8 cellular contexts compared by ENCODE assay signal in genomic region chr5:179822444-179822990, GRCh38. TPM values are rescaled to one million over a fixed set of nuclear protein-coding genes. Genes with fewer than 3 reads are reported as not detected.
DNase-seq lines count a peak whose midpoint lies in the region; ATAC-seq, FAIRE-seq and TF ChIP-seq lines count a peak whose summit lies in the region.

No MANE protein-coding gene starts in this region.

- POLR2A ChIA-PET in AG04449 (lab: Yijun Ruan, JAX), result interaction anchor here (0.6 to 1.8 kb wide), 5 partner anchors 10 to 27 kb away, joined by 3 to 6 read pairs (median 3); no protein-coding TSS in a partner anchor
- POLR2A ChIA-PET in naive thymus-derived CD4-positive, alpha-beta T cell (lab: Charles Lee), result interaction anchor here (0.6 to 10.0 kb wide), 17 partner anchors 8 to 123 kb away, joined by 3 to 136 read pairs (median 3); partner anchors contain the start of genes MGAT4B and MRNIP

- no peak for TF ChIP-seq CTCF in AG04449 (IDR thresholded peaks at IDR 0.05; ENCODE audit: insufficient read depth, low read length, missing control alignments)
- no peak for TF ChIP-seq CTCF in choroid plexus epithelial cell (conservative IDR thresholded peaks at IDR 0.05; ENCODE audit: low read depth, low read length)

- H3K4me1 ChIP-seq in naive thymus-derived CD4-positive, alpha-beta T cell (ENCODE audit: control insufficient read depth in 2 of 2, insufficient read depth in 2 of 2, low read length in 2 of 2), result peaks cover 31 to 36% of the 10 kb centered on the region in 2 donors

- no peak for ATAC-seq in naive thymus-derived CD4-positive, alpha-beta T cell
- ATAC-seq in GM21381 (IDR thresholded peaks at IDR 0.05; ENCODE audit: unreplicated experiment), result no peak
- no peak for ATAC-seq in GM21619 (IDR thresholded peaks at IDR 0.05; ENCODE audit: unreplicated experiment)

- DNase-seq in AG04449 (ENCODE audit: low read depth, low spot score), result no peak
- no peak for DNase-seq in choroid plexus epithelial cell (ENCODE audit: low read depth)
- DNase-seq in naive thymus-derived CD4-positive, alpha-beta T cell, result no peak
- no peak for DNase-seq in stimulated activated CD4-positive, alpha-beta T cell treated with anti-CD3 and anti-CD28 coated beads, Interleukin-4, amount 100 ng/mL, for 4 hours
- DNase-seq in urothelium cell line (ENCODE audit: low spot score), result no peak

- H3K27ac Mint-ChIP-seq in IgD-negative memory B cell, result peak overlapping the region; percentile 99 to 100 (median 100)
- H3K27ac Mint-ChIP-seq in naive thymus-derived CD4-positive, alpha-beta T cell, result peak overlapping the region; percentile 79 to 97 (median 94)

- H3K9me3 Mint-ChIP-seq in IgD-negative memory B cell, result no peaks in the 10 kb centered on the region
- peaks cover 0 to 3% (median 0%) of the 10 kb centered on the region in 11 donors for H3K9me3 Mint-ChIP-seq in naive thymus-derived CD4-positive, alpha-beta T cell

- FAIRE-seq in urothelium cell line (lab: Jason Lieb, UNC), result no peak

- no peaks in the 10 kb centered on the region for H3K27me3 ChIP-seq in naive thymus-derived CD4-positive, alpha-beta T cell (ENCODE audit: control insufficient read depth in 2 of 2, insufficient read depth in 2 of 2, low read length in 2 of 2)

- H3K27me3 Mint-ChIP-seq in IgD-negative memory B cell, result no peaks in the 10 kb centered on the region
- H3K27me3 Mint-ChIP-seq in naive thymus-derived CD4-positive, alpha-beta T cell, result no peaks in the 10 kb centered on the region

- intact Hi-C loops in naive thymus-derived CD4-positive, alpha-beta T cell (cut with micrococcal nuclease), result loop anchor here (5.0 to 10.0 kb wide), 3 partner anchors 85 to 268 kb away; partner anchors contain the start of genes RUFY1 (in 1 of the 2) and TBC1D9B (in 1 of the 2)

- H3K36me3 Mint-ChIP-seq in IgD-negative memory B cell, result no peaks in the 10 kb centered on the region
- peaks cover 3 to 18% (median 6%) of the 10 kb centered on the region in 5 donors for H3K36me3 Mint-ChIP-seq in naive thymus-derived CD4-positive, alpha-beta T cell

- H3K4me1 Mint-ChIP-seq in IgD-negative memory B cell, result peaks cover 13 to 30% (median 18%) of the 10 kb centered on the region in 3 donors
- peaks cover 30 to 65% (median 45%) of the 10 kb centered on the region in 7 donors for H3K4me1 Mint-ChIP-seq in naive thymus-derived CD4-positive, alpha-beta T cell

- H3K27ac ChIP-seq in naive thymus-derived CD4-positive, alpha-beta T cell (ENCODE audit: low read depth, low read length), result peak overlapping the region; percentile 96

- H3K4me3 Mint-ChIP-seq in IgD-negative memory B cell, result peak overlapping the region; percentile 25 to 99 (median 96)
- H3K4me3 Mint-ChIP-seq in naive thymus-derived CD4-positive, alpha-beta T cell, result peak overlapping the region; percentile 88 to 98 (median 95)

- H3K36me3 ChIP-seq in naive thymus-derived CD4-positive, alpha-beta T cell (ENCODE audit: control insufficient read depth in 2 of 3, insufficient read depth in 3 of 3, low read length in 3 of 3), result peaks cover 8 to 51% (median 20%) of the 10 kb centered on the region in 3 experiments

- CTCF ChIA-PET in AG04449 (lab: Yijun Ruan, JAX), result interaction anchor here (0.6 to 1.8 kb wide), 3 partner anchors 15 to 26 kb away, joined by 3 to 6 read pairs (median 5); no protein-coding TSS in a partner anchor
- CTCF ChIA-PET in naive thymus-derived CD4-positive, alpha-beta T cell (lab: Charles Lee), result no interaction called here

- H3K4me3 ChIP-seq in AG04449 (ENCODE audit: low read depth, low read length), result peak overlapping the region; percentile 86
- peak overlapping the region; percentile 97 for H3K4me3 ChIP-seq in choroid plexus epithelial cell (ENCODE audit: low read depth, low read length)
- H3K4me3 ChIP-seq in naive thymus-derived CD4-positive, alpha-beta T cell (ENCODE audit: low read length), result peak overlapping the region; percentile 87

- H3K9me3 ChIP-seq in naive thymus-derived CD4-positive, alpha-beta T cell (ENCODE audit: control insufficient read depth in 2 of 3, low read length in 3 of 3), result no peaks in the 10 kb centered on the region

RNA-seq across cellular contexts. Expression of gene SQSTM1, which starts 1.8 kb away (rescaled TPM):
- 225 TPM for polyA plus RNA-seq in IgD-negative memory B cell
- total RNA-seq in naive thymus-derived CD4-positive, alpha-beta T cell, result 100 to 1,000 TPM; 173 to 309 (median 233) TPM
- 100 to 1,000 TPM; 129 to 178 TPM for polyA plus RNA-seq in naive thymus-derived CD4-positive, alpha-beta T cell

RNA-seq across cellular contexts. Expression of gene MGAT4B, which starts 15.9 kb away (rescaled TPM):
- polyA plus RNA-seq in IgD-negative memory B cell, result 12.0 TPM
- total RNA-seq in naive thymus-derived CD4-positive, alpha-beta T cell, result 100 to 1,000 TPM in 4 of 5 experiments, 10 to 100 TPM in 1; 98.3 to 143 (median 118) TPM
- polyA plus RNA-seq in naive thymus-derived CD4-positive, alpha-beta T cell, result 10 to 100 TPM; 12.3 to 19.0 TPM

RNA-seq across cellular contexts. Expression of gene LTC4S, which starts 28.7 kb away (rescaled TPM):
- 0.80 TPM for polyA plus RNA-seq in IgD-negative memory B cell
- 1 to 10 TPM; 2.0 to 8.1 (median 6.0) TPM for total RNA-seq in naive thymus-derived CD4-positive, alpha-beta T cell
- 1 to 10 TPM in 1 of 2 donors, under 1 TPM in 1; 0.97 to 1.2 TPM for polyA plus RNA-seq in naive thymus-derived CD4-positive, alpha-beta T cell

RNA-seq across cellular contexts. Expression of gene MRNIP, which starts 36.1 kb away (rescaled TPM):
- 26.2 TPM for polyA plus RNA-seq in IgD-negative memory B cell
- total RNA-seq in naive thymus-derived CD4-positive, alpha-beta T cell, result 100 to 1,000 TPM in 2 of 5 experiments, 10 to 100 TPM in 3; 27.9 to 133 (median 43.3) TPM
- polyA plus RNA-seq in naive thymus-derived CD4-positive, alpha-beta T cell, result 10 to 100 TPM; 19.4 to 23.8 TPM
